1 cellular context compared by ENCODE assay signal in the genomic region with DNA sequence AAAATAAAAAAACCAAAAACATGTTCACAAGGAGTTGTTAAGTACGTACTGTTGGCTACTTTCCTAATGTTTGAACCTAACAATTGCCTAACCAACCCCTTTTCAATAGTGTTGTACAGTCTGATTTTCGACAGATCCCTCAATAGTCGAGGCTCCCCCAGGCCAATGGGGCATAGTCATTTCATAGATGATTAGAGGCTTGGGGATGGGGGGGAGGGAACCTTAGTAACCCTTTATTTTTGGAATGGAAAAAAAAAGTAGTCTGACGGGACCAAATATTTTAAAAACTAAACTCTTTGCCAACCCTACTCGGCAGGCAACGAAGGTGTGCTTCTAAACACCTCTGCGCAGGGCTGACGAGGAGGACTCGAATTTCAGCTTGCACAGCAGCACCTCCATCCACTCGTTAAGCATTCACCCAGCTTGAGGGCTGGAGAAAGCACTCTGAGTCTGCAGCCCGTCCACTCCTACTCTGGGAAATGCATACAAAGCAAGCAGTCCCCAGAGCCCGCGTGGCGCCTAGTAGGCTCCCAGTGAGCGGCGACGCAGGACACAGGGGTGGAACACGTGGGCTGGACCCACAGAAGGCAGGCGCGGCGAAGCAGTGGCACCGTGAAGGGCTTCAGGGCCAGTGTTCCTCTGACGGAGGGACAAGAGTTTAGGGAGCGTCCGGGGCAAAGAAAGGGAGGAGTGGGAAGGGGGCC.
TF ChIP-seq lines count a peak whose summit lies in the region.

No MANE protein-coding gene starts in this region.

TF ChIP-seq in K562, 482 proteins besides CTCF, POLR2A, EP300 and RAD21 (continued from another document and continues in another):
- TF ChIP-seq, protein P1, sequence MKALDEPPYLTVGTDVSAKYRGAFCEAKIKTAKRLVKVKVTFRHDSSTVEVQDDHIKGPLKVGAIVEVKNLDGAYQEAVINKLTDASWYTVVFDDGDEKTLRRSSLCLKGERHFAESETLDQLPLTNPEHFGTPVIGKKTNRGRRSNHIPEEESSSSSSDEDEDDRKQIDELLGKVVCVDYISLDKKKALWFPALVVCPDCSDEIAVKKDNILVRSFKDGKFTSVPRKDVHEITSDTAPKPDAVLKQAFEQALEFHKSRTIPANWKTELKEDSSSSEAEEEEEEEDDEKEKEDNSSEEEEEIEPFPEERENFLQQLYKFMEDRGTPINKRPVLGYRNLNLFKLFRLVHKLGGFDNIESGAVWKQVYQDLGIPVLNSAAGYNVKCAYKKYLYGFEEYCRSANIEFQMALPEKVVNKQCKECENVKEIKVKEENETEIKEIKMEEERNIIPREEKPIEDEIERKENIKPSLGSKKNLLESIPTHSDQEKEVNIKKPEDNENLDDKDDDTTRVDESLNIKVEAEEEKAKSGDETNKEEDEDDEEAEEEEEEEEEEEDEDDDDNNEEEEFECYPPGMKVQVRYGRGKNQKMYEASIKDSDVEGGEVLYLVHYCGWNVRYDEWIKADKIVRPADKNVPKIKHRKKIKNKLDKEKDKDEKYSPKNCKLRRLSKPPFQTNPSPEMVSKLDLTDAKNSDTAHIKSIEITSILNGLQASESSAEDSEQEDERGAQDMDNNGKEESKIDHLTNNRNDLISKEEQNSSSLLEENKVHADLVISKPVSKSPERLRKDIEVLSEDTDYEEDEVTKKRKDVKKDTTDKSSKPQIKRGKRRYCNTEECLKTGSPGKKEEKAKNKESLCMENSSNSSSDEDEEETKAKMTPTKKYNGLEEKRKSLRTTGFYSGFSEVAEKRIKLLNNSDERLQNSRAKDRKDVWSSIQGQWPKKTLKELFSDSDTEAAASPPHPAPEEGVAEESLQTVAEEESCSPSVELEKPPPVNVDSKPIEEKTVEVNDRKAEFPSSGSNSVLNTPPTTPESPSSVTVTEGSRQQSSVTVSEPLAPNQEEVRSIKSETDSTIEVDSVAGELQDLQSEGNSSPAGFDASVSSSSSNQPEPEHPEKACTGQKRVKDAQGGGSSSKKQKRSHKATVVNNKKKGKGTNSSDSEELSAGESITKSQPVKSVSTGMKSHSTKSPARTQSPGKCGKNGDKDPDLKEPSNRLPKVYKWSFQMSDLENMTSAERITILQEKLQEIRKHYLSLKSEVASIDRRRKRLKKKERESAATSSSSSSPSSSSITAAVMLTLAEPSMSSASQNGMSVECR (CRISPR knock-in tag; IDR thresholded peaks at IDR 0.05), result peak; percentile 73
- TF ChIP-seq ZKSCAN8 (CRISPR knock-in tag; IDR thresholded peaks at IDR 0.05) (no peak), ZBTB17 (CRISPR knock-in tag; IDR thresholded peaks at IDR 0.05) (no peak), ZKSCAN3 (CRISPR knock-in tag; IDR thresholded peaks at IDR 0.05) (no peak), ZNF197 (CRISPR knock-in tag; IDR thresholded peaks at IDR 0.05; ENCODE audit: low read depth) (no peak), BRD9 (IDR thresholded peaks at IDR 0.05; ENCODE audit: low read depth, partially characterized antibody) (no peak), SPI1 (IDR thresholded peaks at IDR 0.05; ENCODE audit: borderline replicate concordance, low read depth, low read length) (no peak), SIRT6 (IDR thresholded peaks at IDR 0.05; ENCODE audit: low read depth, low read length) (no peak), U2AF2 (optimal IDR thresholded peaks at IDR 0.05; ENCODE audit: low read depth, low read length) (no peak), RBM22 (IDR thresholded peaks at IDR 0.05; ENCODE audit: low read depth, low read length, poor library complexity, severe bottlenecking) (no peak), GTF2F1 (IDR thresholded peaks at IDR 0.05; ENCODE audit: low read depth, low read length) (no peak), HCFC1 (IDR thresholded peaks at IDR 0.05; ENCODE audit: low read depth, low read length) (no peak), NFE2L1 (tag; IDR thresholded peaks at IDR 0.05; ENCODE audit: borderline replicate concordance, low read depth) (no peak), NELFE (IDR thresholded peaks at IDR 0.05; ENCODE audit: insufficient read depth, insufficient read length) (no peak), POLR2AphosphoS2 (IDR thresholded peaks at IDR 0.05; ENCODE audit: low read length) (no peak), ZBTB7A (IDR thresholded peaks at IDR 0.05; ENCODE audit: borderline replicate concordance, control insufficient read depth, low read depth, low read length) (no peak), NEUROD1 (IDR thresholded peaks at IDR 0.05; ENCODE audit: borderline replicate concordance, low read depth, low read length, partially characterized antibody) (no peak), POLR2G (IDR thresholded peaks at IDR 0.05; ENCODE audit: low read depth, low read length) (no peak), PRPF4 (IDR thresholded peaks at IDR 0.05; ENCODE audit: insufficient read depth, low read depth, low read length, poor library complexity, severe bottlenecking) (no peak), NCOA6 (IDR thresholded peaks at IDR 0.05) (no peak), CHCHD3 (CRISPR knock-in tag; IDR thresholded peaks at IDR 0.05) (no peak), IRF2 (CRISPR knock-in tag; IDR thresholded peaks at IDR 0.05) (peak; percentile 85), FOXK1 (CRISPR knock-in tag; IDR thresholded peaks at IDR 0.05; ENCODE audit: borderline replicate concordance) (peak; percentile 97), POLR2B (IDR thresholded peaks at IDR 0.05; ENCODE audit: low read depth, partially characterized antibody) (no peak), RBM14 (IDR thresholded peaks at IDR 0.05; ENCODE audit: borderline replicate concordance, insufficient read depth, low read depth, low read length) (no peak), NRF1 (conservative IDR thresholded peaks at IDR 0.05 in 1 of 2, IDR thresholded peaks at IDR 0.05 in 1 of 2) (peak in 1 of 2 experiments; percentile 45; a peak in 1 of 4 replicates), CHD1 (IDR thresholded peaks at IDR 0.05; ENCODE audit: low read length) (peak; percentile 5), ILK (tag; IDR thresholded peaks at IDR 0.05; ENCODE audit: borderline replicate concordance, low read depth) (no peak), BCL6 (CRISPR knock-in tag; IDR thresholded peaks at IDR 0.05) (no peak), IFI16 (CRISPR knock-in tag; IDR thresholded peaks at IDR 0.05) (no peak), NR4A1 (CRISPR knock-in tag; IDR thresholded peaks at IDR 0.05) (no peak), NR4A1 (tag; IDR thresholded peaks at IDR 0.05) (peak; percentile 61; the same call in 1 of the 2 replicates), HDAC8 (tag; IDR thresholded peaks at IDR 0.05) (no peak)
- TF ChIP-seq, protein P2, sequence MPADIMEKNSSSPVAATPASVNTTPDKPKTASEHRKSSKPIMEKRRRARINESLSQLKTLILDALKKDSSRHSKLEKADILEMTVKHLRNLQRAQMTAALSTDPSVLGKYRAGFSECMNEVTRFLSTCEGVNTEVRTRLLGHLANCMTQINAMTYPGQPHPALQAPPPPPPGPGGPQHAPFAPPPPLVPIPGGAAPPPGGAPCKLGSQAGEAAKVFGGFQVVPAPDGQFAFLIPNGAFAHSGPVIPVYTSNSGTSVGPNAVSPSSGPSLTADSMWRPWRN (IDR thresholded peaks at IDR 0.05; ENCODE audit: low read depth), result no peak
- TF ChIP-seq, protein P3, sequence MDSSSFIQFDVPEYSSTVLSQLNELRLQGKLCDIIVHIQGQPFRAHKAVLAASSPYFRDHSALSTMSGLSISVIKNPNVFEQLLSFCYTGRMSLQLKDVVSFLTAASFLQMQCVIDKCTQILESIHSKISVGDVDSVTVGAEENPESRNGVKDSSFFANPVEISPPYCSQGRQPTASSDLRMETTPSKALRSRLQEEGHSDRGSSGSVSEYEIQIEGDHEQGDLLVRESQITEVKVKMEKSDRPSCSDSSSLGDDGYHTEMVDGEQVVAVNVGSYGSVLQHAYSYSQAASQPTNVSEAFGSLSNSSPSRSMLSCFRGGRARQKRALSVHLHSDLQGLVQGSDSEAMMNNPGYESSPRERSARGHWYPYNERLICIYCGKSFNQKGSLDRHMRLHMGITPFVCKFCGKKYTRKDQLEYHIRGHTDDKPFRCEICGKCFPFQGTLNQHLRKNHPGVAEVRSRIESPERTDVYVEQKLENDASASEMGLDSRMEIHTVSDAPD (CRISPR knock-in tag; IDR thresholded peaks at IDR 0.05), result no peak
- TF ChIP-seq, protein P4, sequence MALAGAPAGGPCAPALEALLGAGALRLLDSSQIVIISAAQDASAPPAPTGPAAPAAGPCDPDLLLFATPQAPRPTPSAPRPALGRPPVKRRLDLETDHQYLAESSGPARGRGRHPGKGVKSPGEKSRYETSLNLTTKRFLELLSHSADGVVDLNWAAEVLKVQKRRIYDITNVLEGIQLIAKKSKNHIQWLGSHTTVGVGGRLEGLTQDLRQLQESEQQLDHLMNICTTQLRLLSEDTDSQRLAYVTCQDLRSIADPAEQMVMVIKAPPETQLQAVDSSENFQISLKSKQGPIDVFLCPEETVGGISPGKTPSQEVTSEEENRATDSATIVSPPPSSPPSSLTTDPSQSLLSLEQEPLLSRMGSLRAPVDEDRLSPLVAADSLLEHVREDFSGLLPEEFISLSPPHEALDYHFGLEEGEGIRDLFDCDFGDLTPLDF (CRISPR knock-in tag; IDR thresholded peaks at IDR 0.05), result peak; percentile 39; the same call in 1 of the 2 replicates
- TF ChIP-seq, protein P5, sequence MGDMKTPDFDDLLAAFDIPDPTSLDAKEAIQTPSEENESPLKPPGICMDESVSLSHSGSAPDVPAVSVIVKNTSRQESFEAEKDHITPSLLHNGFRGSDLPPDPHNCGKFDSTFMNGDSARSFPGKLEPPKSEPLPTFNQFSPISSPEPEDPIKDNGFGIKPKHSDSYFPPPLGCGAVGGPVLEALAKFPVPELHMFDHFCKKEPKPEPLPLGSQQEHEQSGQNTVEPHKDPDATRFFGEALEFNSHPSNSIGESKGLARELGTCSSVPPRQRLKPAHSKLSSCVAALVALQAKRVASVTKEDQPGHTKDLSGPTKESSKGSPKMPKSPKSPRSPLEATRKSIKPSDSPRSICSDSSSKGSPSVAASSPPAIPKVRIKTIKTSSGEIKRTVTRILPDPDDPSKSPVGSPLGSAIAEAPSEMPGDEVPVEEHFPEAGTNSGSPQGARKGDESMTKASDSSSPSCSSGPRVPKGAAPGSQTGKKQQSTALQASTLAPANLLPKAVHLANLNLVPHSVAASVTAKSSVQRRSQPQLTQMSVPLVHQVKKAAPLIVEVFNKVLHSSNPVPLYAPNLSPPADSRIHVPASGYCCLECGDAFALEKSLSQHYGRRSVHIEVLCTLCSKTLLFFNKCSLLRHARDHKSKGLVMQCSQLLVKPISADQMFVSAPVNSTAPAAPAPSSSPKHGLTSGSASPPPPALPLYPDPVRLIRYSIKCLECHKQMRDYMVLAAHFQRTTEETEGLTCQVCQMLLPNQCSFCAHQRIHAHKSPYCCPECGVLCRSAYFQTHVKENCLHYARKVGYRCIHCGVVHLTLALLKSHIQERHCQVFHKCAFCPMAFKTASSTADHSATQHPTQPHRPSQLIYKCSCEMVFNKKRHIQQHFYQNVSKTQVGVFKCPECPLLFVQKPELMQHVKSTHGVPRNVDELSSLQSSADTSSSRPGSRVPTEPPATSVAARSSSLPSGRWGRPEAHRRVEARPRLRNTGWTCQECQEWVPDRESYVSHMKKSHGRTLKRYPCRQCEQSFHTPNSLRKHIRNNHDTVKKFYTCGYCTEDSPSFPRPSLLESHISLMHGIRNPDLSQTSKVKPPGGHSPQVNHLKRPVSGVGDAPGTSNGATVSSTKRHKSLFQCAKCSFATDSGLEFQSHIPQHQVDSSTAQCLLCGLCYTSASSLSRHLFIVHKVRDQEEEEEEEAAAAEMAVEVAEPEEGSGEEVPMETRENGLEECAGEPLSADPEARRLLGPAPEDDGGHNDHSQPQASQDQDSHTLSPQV (IDR thresholded peaks at IDR 0.05), result peak; percentile 63; the same call in 1 of the 2 replicates
- TF ChIP-seq, protein P6, sequence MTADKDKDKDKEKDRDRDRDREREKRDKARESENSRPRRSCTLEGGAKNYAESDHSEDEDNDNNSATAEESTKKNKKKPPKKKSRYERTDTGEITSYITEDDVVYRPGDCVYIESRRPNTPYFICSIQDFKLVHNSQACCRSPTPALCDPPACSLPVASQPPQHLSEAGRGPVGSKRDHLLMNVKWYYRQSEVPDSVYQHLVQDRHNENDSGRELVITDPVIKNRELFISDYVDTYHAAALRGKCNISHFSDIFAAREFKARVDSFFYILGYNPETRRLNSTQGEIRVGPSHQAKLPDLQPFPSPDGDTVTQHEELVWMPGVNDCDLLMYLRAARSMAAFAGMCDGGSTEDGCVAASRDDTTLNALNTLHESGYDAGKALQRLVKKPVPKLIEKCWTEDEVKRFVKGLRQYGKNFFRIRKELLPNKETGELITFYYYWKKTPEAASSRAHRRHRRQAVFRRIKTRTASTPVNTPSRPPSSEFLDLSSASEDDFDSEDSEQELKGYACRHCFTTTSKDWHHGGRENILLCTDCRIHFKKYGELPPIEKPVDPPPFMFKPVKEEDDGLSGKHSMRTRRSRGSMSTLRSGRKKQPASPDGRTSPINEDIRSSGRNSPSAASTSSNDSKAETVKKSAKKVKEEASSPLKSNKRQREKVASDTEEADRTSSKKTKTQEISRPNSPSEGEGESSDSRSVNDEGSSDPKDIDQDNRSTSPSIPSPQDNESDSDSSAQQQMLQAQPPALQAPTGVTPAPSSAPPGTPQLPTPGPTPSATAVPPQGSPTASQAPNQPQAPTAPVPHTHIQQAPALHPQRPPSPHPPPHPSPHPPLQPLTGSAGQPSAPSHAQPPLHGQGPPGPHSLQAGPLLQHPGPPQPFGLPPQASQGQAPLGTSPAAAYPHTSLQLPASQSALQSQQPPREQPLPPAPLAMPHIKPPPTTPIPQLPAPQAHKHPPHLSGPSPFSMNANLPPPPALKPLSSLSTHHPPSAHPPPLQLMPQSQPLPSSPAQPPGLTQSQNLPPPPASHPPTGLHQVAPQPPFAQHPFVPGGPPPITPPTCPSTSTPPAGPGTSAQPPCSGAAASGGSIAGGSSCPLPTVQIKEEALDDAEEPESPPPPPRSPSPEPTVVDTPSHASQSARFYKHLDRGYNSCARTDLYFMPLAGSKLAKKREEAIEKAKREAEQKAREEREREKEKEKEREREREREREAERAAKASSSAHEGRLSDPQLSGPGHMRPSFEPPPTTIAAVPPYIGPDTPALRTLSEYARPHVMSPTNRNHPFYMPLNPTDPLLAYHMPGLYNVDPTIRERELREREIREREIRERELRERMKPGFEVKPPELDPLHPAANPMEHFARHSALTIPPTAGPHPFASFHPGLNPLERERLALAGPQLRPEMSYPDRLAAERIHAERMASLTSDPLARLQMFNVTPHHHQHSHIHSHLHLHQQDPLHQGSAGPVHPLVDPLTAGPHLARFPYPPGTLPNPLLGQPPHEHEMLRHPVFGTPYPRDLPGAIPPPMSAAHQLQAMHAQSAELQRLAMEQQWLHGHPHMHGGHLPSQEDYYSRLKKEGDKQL (CRISPR knock-in tag; IDR thresholded peaks at IDR 0.05; ENCODE audit: borderline replicate concordance), result no peak
